8 cellular contexts compared by ENCODE assay signal in genomic region chr16:75566040-75566888, GRCh38. TPM values are rescaled to one million over a fixed set of nuclear protein-coding genes. Genes with fewer than 3 reads are reported as not detected.
A peak's percentile ranks its signal among the peaks of the same experiment; 100 is the strongest.
DNase-seq lines count a peak whose midpoint lies in the region; ATAC-seq and TF ChIP-seq lines count a peak whose summit lies in the region.

A gene with protein sequence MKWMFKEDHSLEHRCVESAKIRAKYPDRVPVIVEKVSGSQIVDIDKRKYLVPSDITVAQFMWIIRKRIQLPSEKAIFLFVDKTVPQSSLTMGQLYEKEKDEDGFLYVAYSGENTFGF (plus strand): TSS chr16:75566379. CDS start chr16:75566487, 108 bp downstream.

- BruUV-seq in MCF 10A (replicated peaks; lab: Mats Ljungman, UMichigan) = no TSS peak

- H3K27me3 ChIP-seq in skeletal muscle tissue (ENCODE audit: control insufficient read depth in 3 of 3, insufficient read depth in 3 of 3, low read length in 3 of 3) = no peaks in the 10 kb centered on the region

- CTCF ChIA-PET in MCF 10A (lab: Yijun Ruan, JAX) = interaction anchor here (0.6 to 4.0 kb wide), 9 partner anchors 10 to 101 kb away, joined by 3 to 22 read pairs (median 3); partner anchors contain the start of genes ADAT1, TMEM170A and TMEM231

- DNase-seq in NCI-H2171 treated with DMSO at 0.1 percent for 48 hours (lab: John Stamatoyannopoulos, UW) (peak; percentile 89), MCF 10A (ENCODE audit: unreplicated experiment) (peak; percentile 77)

- H3K9me3 ChIP-seq in iPS-18c (ENCODE audit: control insufficient read depth, insufficient read depth, low read length) (no peaks in the 10 kb centered on the region), skeletal muscle tissue (ENCODE audit: control insufficient read depth in 3 of 3, low read length in 3 of 3) (no peaks in the 10 kb centered on the region)

- H3K4me1 Mint-ChIP-seq in MCF 10A (ENCODE audit: insufficient read depth, unreplicated experiment) = peaks cover 7% of the 10 kb centered on the region

- peaks cover 13% of the 10 kb centered on the region for H3K27me3 Mint-ChIP-seq in MCF 10A (ENCODE audit: insufficient read depth, unreplicated experiment)

- H3K27ac ChIP-seq in 22Rv1 = peak within 1 kb of the TSS; percentile 41
- H3K27ac ChIP-seq in VCaP = peak within 1 kb of the TSS; percentile 71
- H3K27ac ChIP-seq in skeletal muscle tissue (ENCODE audit: low read depth, low read length) = peak within 1 kb of the TSS; percentile 84

- intact Hi-C loops in MCF 10A (cut with micrococcal nuclease) = loop anchor here (5.0 kb wide), 1 partner anchor 56 kb away; the partner anchor contains the start of gene ADAT1

- POLR2A ChIA-PET in MCF 10A (lab: Yijun Ruan, JAX) = interaction anchor here (0.5 to 5.5 kb wide), 19 partner anchors 11 to 520 kb away, joined by 3 to 116 read pairs (median 3); partner anchors contain the start of genes ADAT1, KARS1, TERF2IP and TMEM170A

- H3K9ac ChIP-seq in skeletal muscle tissue (ENCODE audit: low read depth in 1 of 3, low read length in 3 of 3) = peak within 1 kb of the TSS; percentile 92 to 94 (median 93)

- ATAC-seq in GM18861 (IDR thresholded peaks at IDR 0.05; ENCODE audit: unreplicated experiment) (peak; percentile 43), HG03095 (IDR thresholded peaks at IDR 0.05; ENCODE audit: unreplicated experiment) (peak; percentile 60)

- H3K4me3 ChIP-seq in iPS-18c (ENCODE audit: insufficient read depth, low read depth, low read length) = peak within 1 kb of the TSS; percentile 69
- H3K4me3 ChIP-seq in skeletal muscle tissue (ENCODE audit: low read length in 3 of 3) = peak within 1 kb of the TSS; percentile 82 to 96 (median 92)

- H3K9me3 Mint-ChIP-seq in MCF 10A (ENCODE audit: unreplicated experiment) = no peaks in the 10 kb centered on the region

- H3K36me3 Mint-ChIP-seq in MCF 10A (ENCODE audit: insufficient read depth, unreplicated experiment) = peaks cover 26% of the 10 kb centered on the region

- H3K4me3 Mint-ChIP-seq in MCF 10A (ENCODE audit: unreplicated experiment) = peak within 1 kb of the TSS; percentile 83

- TF ChIP-seq CTCF in 22Rv1 (IDR thresholded peaks at IDR 0.05) = no peak
- no peak for TF ChIP-seq CTCF in VCaP (conservative IDR thresholded peaks at IDR 0.05)
- TF ChIP-seq CTCF in MCF 10A (IDR thresholded peaks at IDR 0.05; ENCODE audit: unreplicated experiment) = no peak

- peaks cover 26 to 48% (median 37%) of the 10 kb centered on the region in 3 donors for H3K4me1 ChIP-seq in skeletal muscle tissue (ENCODE audit: control insufficient read depth in 3 of 3, insufficient read depth in 3 of 3, low read length in 3 of 3)

- peak within 1 kb of the TSS; percentile 80 for H3K27ac Mint-ChIP-seq in MCF 10A (ENCODE audit: low read depth, unreplicated experiment)

- H3K36me3 ChIP-seq in skeletal muscle tissue (ENCODE audit: control insufficient read depth in 3 of 3, insufficient read depth in 3 of 3, low read length in 3 of 3) = peaks cover 23 to 36% (median 30%) of the 10 kb centered on the region in 3 donors

RNA-seq across cellular contexts. Expression of the gene that starts here (rescaled TPM):
- total RNA-seq in MCF 10A (2022) (61.5 and 70.5 TPM in 2 replicates), skeletal muscle tissue (67.8 TPM)

Comparison
In these comparisons a context has a peak if more than half of its experiments do, and no peak if none do; other contexts are left out.
1. Peak in every context shown above with its lines: DNase-seq, ATAC-seq, H3K4me3 ChIP-seq and H3K27ac ChIP-seq.